ENCODE assay signal across 1 cellular context in genomic region chr22:17269224-17269606, GRCh38.
TF ChIP-seq lines count a peak whose summit lies in the region.

No MANE protein-coding gene starts in this region.

TF ChIP-seq in H1, 55 proteins besides CTCF, POLR2A, EP300 and RAD21 (continued from another document):
- no peak for TF ChIP-seq CHD7 (IDR thresholded peaks at IDR 0.05; ENCODE audit: insufficient replicate concordance, low read length)
- no peak for TF ChIP-seq TCF12 (IDR thresholded peaks at IDR 0.05; ENCODE audit: low read depth, low read length)
- TF ChIP-seq RNF2 (IDR thresholded peaks at IDR 0.05; ENCODE audit: borderline replicate concordance, low read depth, low read length, missing control alignments, poor library complexity, severe bottlenecking), result no peak
- TF ChIP-seq RBBP5 (IDR thresholded peaks at IDR 0.05; ENCODE audit: borderline replicate concordance, low read depth, low read length), result no peak
- no peak for TF ChIP-seq SUZ12 (IDR thresholded peaks at IDR 0.05; ENCODE audit: low read length)
- no peak for TF ChIP-seq RXRA (IDR thresholded peaks at IDR 0.05; ENCODE audit: insufficient read depth, low read depth, low read length)
- no peak for TF ChIP-seq ATF3 (IDR thresholded peaks at IDR 0.05; ENCODE audit: insufficient read depth, low read depth, low read length)
- no peak for TF ChIP-seq BACH1 (IDR thresholded peaks at IDR 0.05; ENCODE audit: low read length)
